Comparison of ENCODE assay signal across 8 cellular contexts in the genomic region with DNA sequence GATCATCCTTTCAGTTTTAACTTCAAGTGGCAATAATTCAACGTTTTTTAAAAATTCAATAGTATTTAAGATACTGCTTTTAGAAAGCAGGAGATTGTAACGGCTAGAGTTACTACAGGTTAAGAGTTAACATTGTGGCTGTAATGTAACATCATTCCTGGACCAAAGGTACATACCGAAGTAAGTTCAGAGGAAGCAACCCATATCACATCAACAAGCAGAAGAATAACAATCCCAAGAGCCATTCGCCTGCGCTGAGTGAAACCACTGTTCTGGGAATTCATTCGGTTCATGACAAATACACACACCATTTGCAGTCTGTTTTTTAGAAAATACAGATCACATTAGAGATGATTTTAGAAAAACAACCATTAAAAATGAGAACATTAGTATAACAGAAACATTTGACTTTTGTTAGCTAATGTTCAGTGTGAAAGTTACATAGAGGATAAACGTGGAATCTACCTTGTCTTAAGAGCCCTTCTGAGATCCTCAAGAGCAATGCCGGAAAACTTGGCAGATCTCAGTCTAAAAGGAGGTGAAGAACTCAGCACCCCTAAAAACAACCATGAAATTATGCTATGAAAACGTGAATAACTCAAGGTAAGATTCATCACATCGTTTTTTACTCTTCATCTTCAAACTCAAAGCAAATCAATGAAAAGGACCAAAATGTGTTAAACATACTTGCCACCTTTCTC. TPM values are rescaled to one million over a fixed set of nuclear protein-coding genes. Genes with fewer than 3 reads are reported as not detected.
DNase-seq lines count a peak whose midpoint lies in the region; ATAC-seq and TF ChIP-seq lines count a peak whose summit lies in the region.

No MANE protein-coding gene starts in this region.

- no peaks in the 10 kb centered on the region for H3K27me3 Mint-ChIP-seq in activated CD4-positive, alpha-beta T cell treated with anti-CD3 and anti-CD28 coated beads, Interleukin-2, amount 10 ng/mL, durations not matched to agents 7 days and 5 days
- H3K27me3 Mint-ChIP-seq in T-helper 17 cell (no peaks in the 10 kb centered on the region), glutamatergic neuron (ENCODE audit: unreplicated experiment) (peaks cover 7% of the 10 kb centered on the region)

- no peak for TF ChIP-seq CTCF in glutamatergic neuron (IDR thresholded peaks at IDR 0.05; ENCODE audit: partially characterized antibody, unreplicated experiment)

- CTCF ChIA-PET in activated CD4-positive, alpha-beta T cell treated with anti-CD3 and anti-CD28 coated beads, Interleukin-2, amount 10 ng/mL, durations not matched to agents 7 days and 5 days (lab: Charles Lee) = no interaction called here

- peak overlapping the region; percentile 99 for H3K27ac Mint-ChIP-seq in activated CD4-positive, alpha-beta T cell treated with anti-CD3 and anti-CD28 coated beads, Interleukin-2, amount 10 ng/mL, durations not matched to agents 7 days and 5 days
- peak overlapping the region; percentile 97 for H3K27ac Mint-ChIP-seq in T-helper 17 cell
- H3K27ac Mint-ChIP-seq in glutamatergic neuron (ENCODE audit: unreplicated experiment) = no peak overlapping the region

- no peaks in the 10 kb centered on the region for H3K9me3 Mint-ChIP-seq in activated CD4-positive, alpha-beta T cell treated with anti-CD3 and anti-CD28 coated beads, Interleukin-2, amount 10 ng/mL, durations not matched to agents 7 days and 5 days
- H3K9me3 Mint-ChIP-seq in glutamatergic neuron (ENCODE audit: unreplicated experiment) = peaks cover 5% of the 10 kb centered on the region

- peaks cover 19% of the 10 kb centered on the region for H3K36me3 Mint-ChIP-seq in activated CD4-positive, alpha-beta T cell treated with anti-CD3 and anti-CD28 coated beads, Interleukin-2, amount 10 ng/mL, durations not matched to agents 7 days and 5 days (ENCODE audit: low read depth)
- H3K36me3 Mint-ChIP-seq in T-helper 17 cell (ENCODE audit: low read depth) = peaks cover 7% of the 10 kb centered on the region
- no peaks in the 10 kb centered on the region for H3K36me3 Mint-ChIP-seq in glutamatergic neuron (ENCODE audit: unreplicated experiment)

- no peak for DNase-seq in activated CD4-positive, alpha-beta T cell treated with anti-CD3 and anti-CD28 coated beads, Interleukin-2, amount 10 ng/mL, durations not matched to agents 7 days and 5 days
- no peak for DNase-seq in activated CD4-positive, alpha-beta T cell treated with anti-CD3 and anti-CD28 coated beads for 4 hours
- DNase-seq in T-helper 17 cell (no peak), glutamatergic neuron (no peak), skeletal muscle cell (ENCODE audit: low read depth) (no peak), NCI-H345 (lab: John Stamatoyannopoulos, UW) (no peak)

- ATAC-seq in T-helper 17 cell (no peak), GM18511 (IDR thresholded peaks at IDR 0.05; ENCODE audit: unreplicated experiment) (no peak), GM18909 (IDR thresholded peaks at IDR 0.05; ENCODE audit: poor library complexity, unreplicated experiment) (no peak)

- POLR2A ChIA-PET in activated CD4-positive, alpha-beta T cell treated with anti-CD3 and anti-CD28 coated beads, Interleukin-2, amount 10 ng/mL, durations not matched to agents 7 days and 5 days (lab: Charles Lee) = no interaction called here

- no peaks in the 10 kb centered on the region for H3K9me3 ChIP-seq in T-helper 17 cell (ENCODE audit: control insufficient read depth, low read length, poor library complexity, severe bottlenecking)

- H3K4me3 ChIP-seq in skeletal muscle cell (ENCODE audit: low read depth, low read length) = peak overlapping the region; percentile 94

- H3K4me1 Mint-ChIP-seq in activated CD4-positive, alpha-beta T cell treated with anti-CD3 and anti-CD28 coated beads, Interleukin-2, amount 10 ng/mL, durations not matched to agents 7 days and 5 days = peaks cover 28% of the 10 kb centered on the region
- H3K4me1 Mint-ChIP-seq in T-helper 17 cell (peaks cover 18% of the 10 kb centered on the region), glutamatergic neuron (ENCODE audit: low read depth, unreplicated experiment) (peaks cover 4% of the 10 kb centered on the region)

- H3K4me3 Mint-ChIP-seq in activated CD4-positive, alpha-beta T cell treated with anti-CD3 and anti-CD28 coated beads, Interleukin-2, amount 10 ng/mL, durations not matched to agents 7 days and 5 days = peak overlapping the region; percentile 87
- H3K4me3 Mint-ChIP-seq in T-helper 17 cell (peak overlapping the region; percentile 95), glutamatergic neuron (ENCODE audit: unreplicated experiment) (peak overlapping the region; percentile 86)

RNA-seq across cellular contexts. Expression of gene SLC35F5, which starts 1.3 kb away (rescaled TPM):
- total RNA-seq in activated CD4-positive, alpha-beta T cell treated with anti-CD3 and anti-CD28 coated beads, Interleukin-2, amount 10 ng/mL, durations not matched to agents 7 days and 5 days = 10 to 100 TPM; 15.0 to 18.0 TPM
- total RNA-seq in T-helper 17 cell (10 to 100 TPM; 19.5 to 28.1 TPM), glutamatergic neuron (ENCODE audit: unreplicated experiment) (27.6 TPM)
